ENCODE assay signal across 9 cellular contexts in genomic region chr12:2212971-2213869, GRCh38.
DNase-seq lines count a peak whose midpoint lies in the region; ATAC-seq and TF ChIP-seq lines count a peak whose summit lies in the region.
"Had no signal": no experiment of that assay in that cellular context is flagged by ENCODE, and none has a peak within 500 bp of the region (broad histone marks: within the 10 kb centered on the region; RNA-seq: fewer than 3 reads in every experiment).

No MANE protein-coding gene starts in this region.

- no peaks in the 10 kb centered on the region for H4K20me1 ChIP-seq in neural cell (ENCODE audit: insufficient read depth)

- no TSS peak for BruUV-seq in Calu3 (replicated peaks; lab: Mats Ljungman, UMichigan)

- peak; percentile 68 for TF ChIP-seq RAD21 in neural cell (conservative IDR thresholded peaks at IDR 0.05)

- H3K4me2 ChIP-seq in neural cell (ENCODE audit: low read length), result peak overlapping the region; percentile 79

- intact Hi-C loops in Calu3 (cut with micrococcal nuclease; ENCODE audit: unreplicated experiment), result no loop called here

- peak; percentile 88 for TF ChIP-seq EP300 in neural cell (conservative IDR thresholded peaks at IDR 0.05; ENCODE audit: poor library complexity, severe bottlenecking)

- no peaks in the 10 kb centered on the region for H3K9me3 Mint-ChIP-seq in Calu3 (ENCODE audit: low read depth, unreplicated experiment)
- H3K9me3 Mint-ChIP-seq: effector memory CD8-positive, alpha-beta T cell had no signal

- H2AFZ ChIP-seq in neural cell (ENCODE audit: low read depth, low read length), result no peak overlapping the region

- no peaks in the 10 kb centered on the region for H3K79me2 ChIP-seq in neural cell (replicated peaks; ENCODE audit: insufficient read depth, low read length)

- no peaks in the 10 kb centered on the region for H3K27me3 ChIP-seq in neural cell (ENCODE audit: insufficient read depth, low read depth, low read length)

- H3K36me3 Mint-ChIP-seq in Calu3 (ENCODE audit: insufficient read depth, unreplicated experiment), result no peaks in the 10 kb centered on the region

- CTCF ChIA-PET in Calu3 (lab: Charles Lee), result no interaction called here

- peak overlapping the region; percentile 74 for H3K9ac ChIP-seq in neural cell (ENCODE audit: low read length)

- H3K4me3 ChIP-seq in GM12865 (ENCODE audit: low read depth, low read length), result no peak overlapping the region
- no peak overlapping the region for H3K4me3 ChIP-seq in foreskin fibroblast (ENCODE audit: low read depth in 1 of 2, low read length in 2 of 2)
- H3K4me3 ChIP-seq in neural cell (ENCODE audit: low read length), result peak overlapping the region; percentile 60

- no peak overlapping the region for H3K27ac Mint-ChIP-seq in Calu3 (ENCODE audit: unreplicated experiment)
- H3K27ac Mint-ChIP-seq: effector memory CD8-positive, alpha-beta T cell had no signal

- H3K27me3 Mint-ChIP-seq in Calu3 (ENCODE audit: unreplicated experiment), result peaks cover 79% of the 10 kb centered on the region

- no peaks in the 10 kb centered on the region for H3K36me3 ChIP-seq in neural cell (ENCODE audit: insufficient read depth, low read length)

- H3K4me3 Mint-ChIP-seq in Calu3 (ENCODE audit: low read depth, unreplicated experiment), result no peak overlapping the region
- H3K4me3 Mint-ChIP-seq: effector memory CD8-positive, alpha-beta T cell had no signal

- H3K9me2 ChIP-seq in neural cell (ENCODE audit: insufficient read depth, low read length), result no peaks in the 10 kb centered on the region

- H3K4me1 Mint-ChIP-seq in Calu3 (ENCODE audit: low read depth, unreplicated experiment), result no peaks in the 10 kb centered on the region

- H3K9me3 ChIP-seq in neural cell (ENCODE audit: low read length), result no peaks in the 10 kb centered on the region

- no peaks in the 10 kb centered on the region for H3F3A ChIP-seq in neural cell (ENCODE audit: insufficient read depth, low read length, poor library complexity, severe bottlenecking)

- DNase-seq in GM12865 (ENCODE audit: low read depth), result peak; percentile 8
- peak; percentile 43 for DNase-seq in NCI-H69 (lab: John Stamatoyannopoulos, UW)
- peak; percentile 7 to 18 for DNase-seq in foreskin fibroblast
- no peak for DNase-seq in hepatic stellate cell (ENCODE audit: low spot score)
- no peak for DNase-seq in cortex of kidney (lab: John Stamatoyannopoulos, UW)
- no peak for DNase-seq in Calu3
- DNase-seq: effector memory CD8-positive, alpha-beta T cell had no signal

- no peak for TF ChIP-seq CTCF in GM12865 (IDR thresholded peaks at IDR 0.05; ENCODE audit: insufficient read depth, low read depth, low read length, missing control alignments)
- no peak for TF ChIP-seq CTCF in foreskin fibroblast (IDR thresholded peaks at IDR 0.05; ENCODE audit: low read depth, low read length)
- TF ChIP-seq CTCF in neural cell (IDR thresholded peaks at IDR 0.05; ENCODE audit: poor library complexity, severe bottlenecking), result peak; percentile 41
- no peak for TF ChIP-seq CTCF in Calu3 (IDR thresholded peaks at IDR 0.05; ENCODE audit: unreplicated experiment)

- peak overlapping the region; percentile 98 for H3K27ac ChIP-seq in neural cell (ENCODE audit: low read length)

- ATAC-seq in GM21529 (IDR thresholded peaks at IDR 0.05; ENCODE audit: unreplicated experiment), result no peak
- ATAC-seq: effector memory CD8-positive, alpha-beta T cell had no signal

TF ChIP-seq in neural cell, 6 proteins besides CTCF, POLR2A, EP300 and RAD21:
- TF ChIP-seq TAF1 (IDR thresholded peaks at IDR 0.05; ENCODE audit: low read depth), result no peak
- TF ChIP-seq, protein P1, sequence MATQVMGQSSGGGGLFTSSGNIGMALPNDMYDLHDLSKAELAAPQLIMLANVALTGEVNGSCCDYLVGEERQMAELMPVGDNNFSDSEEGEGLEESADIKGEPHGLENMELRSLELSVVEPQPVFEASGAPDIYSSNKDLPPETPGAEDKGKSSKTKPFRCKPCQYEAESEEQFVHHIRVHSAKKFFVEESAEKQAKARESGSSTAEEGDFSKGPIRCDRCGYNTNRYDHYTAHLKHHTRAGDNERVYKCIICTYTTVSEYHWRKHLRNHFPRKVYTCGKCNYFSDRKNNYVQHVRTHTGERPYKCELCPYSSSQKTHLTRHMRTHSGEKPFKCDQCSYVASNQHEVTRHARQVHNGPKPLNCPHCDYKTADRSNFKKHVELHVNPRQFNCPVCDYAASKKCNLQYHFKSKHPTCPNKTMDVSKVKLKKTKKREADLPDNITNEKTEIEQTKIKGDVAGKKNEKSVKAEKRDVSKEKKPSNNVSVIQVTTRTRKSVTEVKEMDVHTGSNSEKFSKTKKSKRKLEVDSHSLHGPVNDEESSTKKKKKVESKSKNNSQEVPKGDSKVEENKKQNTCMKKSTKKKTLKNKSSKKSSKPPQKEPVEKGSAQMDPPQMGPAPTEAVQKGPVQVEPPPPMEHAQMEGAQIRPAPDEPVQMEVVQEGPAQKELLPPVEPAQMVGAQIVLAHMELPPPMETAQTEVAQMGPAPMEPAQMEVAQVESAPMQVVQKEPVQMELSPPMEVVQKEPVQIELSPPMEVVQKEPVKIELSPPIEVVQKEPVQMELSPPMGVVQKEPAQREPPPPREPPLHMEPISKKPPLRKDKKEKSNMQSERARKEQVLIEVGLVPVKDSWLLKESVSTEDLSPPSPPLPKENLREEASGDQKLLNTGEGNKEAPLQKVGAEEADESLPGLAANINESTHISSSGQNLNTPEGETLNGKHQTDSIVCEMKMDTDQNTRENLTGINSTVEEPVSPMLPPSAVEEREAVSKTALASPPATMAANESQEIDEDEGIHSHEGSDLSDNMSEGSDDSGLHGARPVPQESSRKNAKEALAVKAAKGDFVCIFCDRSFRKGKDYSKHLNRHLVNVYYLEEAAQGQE (IDR thresholded peaks at IDR 0.05; ENCODE audit: borderline replicate concordance), result peak; percentile 84
- peak; percentile 67 for TF ChIP-seq SMC3 (conservative IDR thresholded peaks at IDR 0.05; ENCODE audit: poor library complexity)
- peak; percentile 74 for TF ChIP-seq POLR2AphosphoS5 (IDR thresholded peaks at IDR 0.05)
- no peak for TF ChIP-seq EZH2 (IDR thresholded peaks at IDR 0.05; ENCODE audit: borderline replicate concordance, insufficient read depth, low read length, poor library complexity, severe bottlenecking)
- peak; percentile 75 for TF ChIP-seq MXI1 (conservative IDR thresholded peaks at IDR 0.05; ENCODE audit: poor library complexity, severe bottlenecking)
TF ChIP-seq in neural cell: peak in this region for 4.

Comparison
In these comparisons a context has a peak if more than half of its experiments do, and no peak if none do; other contexts are left out.
1. DNase-seq: peak in GM12865 (single experiment), NCI-H69 (single experiment) and foreskin fibroblast (2 of 2); none in hepatic stellate cell (single experiment), cortex of kidney (single experiment) and Calu3 (single experiment).